ENCODE assay signal across 23 cellular contexts in genomic region chr16:85789773-85790172, GRCh38. TPM values are rescaled to one million over a fixed set of nuclear protein-coding genes. Genes with fewer than 3 reads are reported as not detected.
DNase-seq lines count a peak whose midpoint lies in the region; ATAC-seq and FAIRE-seq lines count a peak whose summit lies in the region.
"Had no signal": no experiment of that assay in that cellular context is flagged by ENCODE, and none has a peak within 500 bp of the region (broad histone marks: within the 10 kb centered on the region; RNA-seq: fewer than 3 reads in every experiment).

No MANE protein-coding gene starts in this region.

- no peaks in the 10 kb centered on the region for H3K4me1 ChIP-seq in CD4-positive, alpha-beta memory T cell (ENCODE audit: insufficient read depth, low read length)
- H3K4me1 ChIP-seq: BLaER1 had no signal

- H3K4me1 Mint-ChIP-seq in activated CD4-positive, alpha-beta T cell treated with anti-CD3 and anti-CD28 coated beads, Interleukin-2, amount 10 ng/mL, durations not matched to agents 7 days and 5 days, result peaks cover 29% of the 10 kb centered on the region
- H3K4me1 Mint-ChIP-seq in CD4-positive, alpha-beta memory T cell, result peaks cover 25 to 48% (median 40%) of the 10 kb centered on the region in 4 donors
- peaks cover 23% of the 10 kb centered on the region for H3K4me1 Mint-ChIP-seq in activated CD8-positive, alpha-beta T cell treated with anti-CD3 and anti-CD28 coated beads, Interleukin-2, amount 10 ng/mL, durations not matched to agents 7 days and 5 days (ENCODE audit: low read depth)

- no peaks in the 10 kb centered on the region for H3K9me3 ChIP-seq in CD4-positive, alpha-beta memory T cell (ENCODE audit: control insufficient read depth in 1 of 2, low read length in 2 of 2)
- H3K9me3 ChIP-seq: BLaER1 had no signal

- no peak overlapping the region for H3K4me3 Mint-ChIP-seq in activated CD4-positive, alpha-beta T cell treated with anti-CD3 and anti-CD28 coated beads, Interleukin-2, amount 10 ng/mL, durations not matched to agents 7 days and 5 days
- H3K4me3 Mint-ChIP-seq in CD4-positive, alpha-beta memory T cell, result no peak overlapping the region
- no peak overlapping the region for H3K4me3 Mint-ChIP-seq in activated CD8-positive, alpha-beta T cell treated with anti-CD3 and anti-CD28 coated beads, Interleukin-2, amount 10 ng/mL, durations not matched to agents 7 days and 5 days

- POLR2A ChIA-PET in activated CD4-positive, alpha-beta T cell treated with anti-CD3 and anti-CD28 coated beads, Interleukin-2, amount 10 ng/mL, durations not matched to agents 7 days and 5 days (lab: Charles Lee), result no interaction called here
- POLR2A ChIA-PET in CD4-positive, alpha-beta memory T cell (lab: Charles Lee; ENCODE audit: partially characterized antibody), result no interaction called here
- POLR2A ChIA-PET in activated CD8-positive, alpha-beta T cell treated with anti-CD3 and anti-CD28 coated beads, Interleukin-2, amount 10 ng/mL, durations not matched to agents 7 days and 5 days (lab: Charles Lee), result no interaction called here

- H3K27ac ChIP-seq in CD4-positive, alpha-beta memory T cell (ENCODE audit: low read depth, low read length), result no peak overlapping the region
- H3K27ac ChIP-seq: 22Rv1, BLaER1 had no signal

- H3K36me3 ChIP-seq in CD4-positive, alpha-beta memory T cell (ENCODE audit: insufficient read depth, low read length), result peaks cover 34% of the 10 kb centered on the region

- CTCF ChIA-PET in activated CD4-positive, alpha-beta T cell treated with anti-CD3 and anti-CD28 coated beads, Interleukin-2, amount 10 ng/mL, durations not matched to agents 7 days and 5 days (lab: Charles Lee), result interaction anchor here (0.6 kb wide), 1 partner anchor 24 kb away, joined by 3 read pairs; no protein-coding TSS in a partner anchor
- CTCF ChIA-PET in CD4-positive, alpha-beta memory T cell (lab: Charles Lee; ENCODE audit: partially characterized antibody), result no interaction called here
- CTCF ChIA-PET in activated CD8-positive, alpha-beta T cell treated with anti-CD3 and anti-CD28 coated beads, Interleukin-2, amount 10 ng/mL, durations not matched to agents 7 days and 5 days (lab: Charles Lee), result interaction anchor here (1.1 kb wide), 1 partner anchor 30 kb away, joined by 3 read pairs; no protein-coding TSS in a partner anchor

- DNase-seq in activated CD4-positive, alpha-beta T cell treated with anti-CD3 and anti-CD28 coated beads, Interleukin-2, amount 10 ng/mL, durations not matched to agents 7 days and 5 days, result no peak
- DNase-seq in activated CD4-positive, alpha-beta T cell treated with anti-CD3 and anti-CD28 coated beads for 48 hours, result no peak
- no peak for DNase-seq in CD4-positive, alpha-beta memory T cell
- no peak for DNase-seq in activated CD8-positive, alpha-beta T cell treated with anti-CD3 and anti-CD28 coated beads, Interleukin-2, amount 10 ng/mL, durations not matched to agents 7 days and 5 days
- peak; percentile 9 to 42 for DNase-seq in lung microvascular endothelial cell (ENCODE audit: low read depth in 2 of 2)
- no peak for DNase-seq in RCC 7860 (ENCODE audit: low spot score)
- no peak for DNase-seq in head of caudate nucleus
- DNase-seq in stimulated activated CD4-positive, alpha-beta T cell treated with anti-CD3 and anti-CD28 coated beads, Interleukin-1b, Interleukin-23, amount 100 ng/mL, for 48 hours, result no peak
- DNase-seq: ACHN, EL, GF-D8, H7, Karpas-422, MV-4-11, NCI-H1417, NCI-H1694 treated with DMSO at 0.1 percent for 48 hours, NCI-H446, NCI-H526 treated with DMSO at 0.1 percent for 48 hours, Right ventricle myocardium superior had no signal

- H3K27me3 ChIP-seq in CD4-positive, alpha-beta memory T cell (ENCODE audit: insufficient read depth, low read length), result no peaks in the 10 kb centered on the region
- H3K27me3 ChIP-seq: BLaER1 had no signal

- H3K27me3 Mint-ChIP-seq in activated CD4-positive, alpha-beta T cell treated with anti-CD3 and anti-CD28 coated beads, Interleukin-2, amount 10 ng/mL, durations not matched to agents 7 days and 5 days, result no peaks in the 10 kb centered on the region
- no peaks in the 10 kb centered on the region for H3K27me3 Mint-ChIP-seq in CD4-positive, alpha-beta memory T cell
- H3K27me3 Mint-ChIP-seq in activated CD8-positive, alpha-beta T cell treated with anti-CD3 and anti-CD28 coated beads, Interleukin-2, amount 10 ng/mL, durations not matched to agents 7 days and 5 days (ENCODE audit: low read depth), result no peaks in the 10 kb centered on the region
- H3K27me3 Mint-ChIP-seq: IgD-negative memory B cell had no signal

- no peaks in the 10 kb centered on the region for H3K9me3 Mint-ChIP-seq in activated CD4-positive, alpha-beta T cell treated with anti-CD3 and anti-CD28 coated beads, Interleukin-2, amount 10 ng/mL, durations not matched to agents 7 days and 5 days
- H3K9me3 Mint-ChIP-seq in CD4-positive, alpha-beta memory T cell, result no peaks in the 10 kb centered on the region
- no peaks in the 10 kb centered on the region for H3K9me3 Mint-ChIP-seq in activated CD8-positive, alpha-beta T cell treated with anti-CD3 and anti-CD28 coated beads, Interleukin-2, amount 10 ng/mL, durations not matched to agents 7 days and 5 days (ENCODE audit: insufficient read depth)
- H3K9me3 Mint-ChIP-seq: IgD-negative memory B cell had no signal

- peak overlapping the region; percentile 52 for H3K27ac Mint-ChIP-seq in activated CD4-positive, alpha-beta T cell treated with anti-CD3 and anti-CD28 coated beads, Interleukin-2, amount 10 ng/mL, durations not matched to agents 7 days and 5 days
- peak overlapping the region in 4 of 7 donors; percentile 3 to 80 (median 34) for H3K27ac Mint-ChIP-seq in CD4-positive, alpha-beta memory T cell
- peak overlapping the region; percentile 47 for H3K27ac Mint-ChIP-seq in activated CD8-positive, alpha-beta T cell treated with anti-CD3 and anti-CD28 coated beads, Interleukin-2, amount 10 ng/mL, durations not matched to agents 7 days and 5 days

- peaks cover 45% of the 10 kb centered on the region for H3K36me3 Mint-ChIP-seq in activated CD4-positive, alpha-beta T cell treated with anti-CD3 and anti-CD28 coated beads, Interleukin-2, amount 10 ng/mL, durations not matched to agents 7 days and 5 days (ENCODE audit: low read depth)
- peaks cover 52 to 67% of the 10 kb centered on the region in 2 donors for H3K36me3 Mint-ChIP-seq in CD4-positive, alpha-beta memory T cell
- peaks cover 47% of the 10 kb centered on the region for H3K36me3 Mint-ChIP-seq in activated CD8-positive, alpha-beta T cell treated with anti-CD3 and anti-CD28 coated beads, Interleukin-2, amount 10 ng/mL, durations not matched to agents 7 days and 5 days (ENCODE audit: low read depth)

- no peak for ATAC-seq in activated CD8-positive, alpha-beta T cell treated with anti-CD3 and anti-CD28 coated beads, Interleukin-2, amount 10 ng/mL, durations not matched to agents 7 days and 5 days

- intact Hi-C loops in CD4-positive, alpha-beta memory T cell (cut with micrococcal nuclease), result no loop called here
- intact Hi-C loops in head of caudate nucleus (cut with DNase I), result no loop called here

- H3K4me3 ChIP-seq in CD4-positive, alpha-beta memory T cell (ENCODE audit: low read length in 2 of 2), result no peak overlapping the region
- H3K4me3 ChIP-seq: BLaER1 had no signal

- FAIRE-seq in RCC 7860 (lab: Jason Lieb, UNC), result no peak
- FAIRE-seq: GM19239 had no signal

RNA-seq across cellular contexts. Expression of gene EMC8, which starts 9.6 kb away (rescaled TPM):
- 10 to 100 TPM; 24.0 to 27.6 TPM for total RNA-seq in activated CD4-positive, alpha-beta T cell treated with anti-CD3 and anti-CD28 coated beads, Interleukin-2, amount 10 ng/mL, durations not matched to agents 7 days and 5 days
- total RNA-seq in CD4-positive, alpha-beta memory T cell, result 10 to 100 TPM; 22.7 to 22.8 TPM
- 10 to 100 TPM; 22.1 to 22.7 TPM for polyA plus RNA-seq in CD4-positive, alpha-beta memory T cell
- 10 to 100 TPM; 33.3 to 43.0 TPM for total RNA-seq in activated CD8-positive, alpha-beta T cell treated with anti-CD3 and anti-CD28 coated beads, Interleukin-2, amount 10 ng/mL, durations not matched to agents 7 days and 5 days
- total RNA-seq in lung microvascular endothelial cell, result 25.7 and 31.9 TPM in 2 replicates

RNA-seq across cellular contexts. Expression of gene COX4I1, which starts 9.7 kb away (rescaled TPM):
- 100 to 1,000 TPM; 461 to 486 TPM for total RNA-seq in activated CD4-positive, alpha-beta T cell treated with anti-CD3 and anti-CD28 coated beads, Interleukin-2, amount 10 ng/mL, durations not matched to agents 7 days and 5 days
- total RNA-seq in CD4-positive, alpha-beta memory T cell, result 100 to 1,000 TPM; 490 to 521 TPM
- 1,000 to 10,000 TPM in 1 of 2 donors, 100 to 1,000 TPM in 1; 904 to 1,127 TPM for polyA plus RNA-seq in CD4-positive, alpha-beta memory T cell
- total RNA-seq in activated CD8-positive, alpha-beta T cell treated with anti-CD3 and anti-CD28 coated beads, Interleukin-2, amount 10 ng/mL, durations not matched to agents 7 days and 5 days, result 100 to 1,000 TPM; 505 to 520 TPM
- 440 and 633 TPM in 2 replicates for total RNA-seq in lung microvascular endothelial cell

RNA-seq across cellular contexts. Expression of gene C16orf74, which starts 38.9 kb away (rescaled TPM):
- total RNA-seq in activated CD4-positive, alpha-beta T cell treated with anti-CD3 and anti-CD28 coated beads, Interleukin-2, amount 10 ng/mL, durations not matched to agents 7 days and 5 days, result 1 to 10 TPM; 1.6 to 1.7 TPM
- total RNA-seq in CD4-positive, alpha-beta memory T cell, result 10 to 100 TPM; 11.7 to 13.6 TPM
- 10 to 100 TPM; 15.0 to 16.5 TPM for polyA plus RNA-seq in CD4-positive, alpha-beta memory T cell
- total RNA-seq in activated CD8-positive, alpha-beta T cell treated with anti-CD3 and anti-CD28 coated beads, Interleukin-2, amount 10 ng/mL, durations not matched to agents 7 days and 5 days, result under 1 TPM; 0.21 TPM
- total RNA-seq in lung microvascular endothelial cell, result 2.2 and 9.8 TPM in 2 replicates

Comparison
In these comparisons a context has a peak if more than half of its experiments do, and no peak if none do; other contexts are left out.
1. DNase-seq: peak in lung microvascular endothelial cell (2 of 2); none in activated CD4-positive, alpha-beta T cell treated with anti-CD3 and anti-CD28 coated beads, Interleukin-2, amount 10 ng/mL, durations not matched to agents 7 days and 5 days (single experiment), activated CD4-positive, alpha-beta T cell treated with anti-CD3 and anti-CD28 coated beads for 48 hours (single experiment), CD4-positive, alpha-beta memory T cell (0 of 5), activated CD8-positive, alpha-beta T cell treated with anti-CD3 and anti-CD28 coated beads, Interleukin-2, amount 10 ng/mL, durations not matched to agents 7 days and 5 days (single experiment), RCC 7860 (single experiment), head of caudate nucleus (0 of 42) and stimulated activated CD4-positive, alpha-beta T cell treated with anti-CD3 and anti-CD28 coated beads, Interleukin-1b, Interleukin-23, amount 100 ng/mL, for 48 hours (single experiment).
2. Peak in every context shown above with its lines, with median percentiles within 50 percentile points of each other: H3K27ac Mint-ChIP-seq.